In genomic region chr22:26446808-26447515, GRCh38 we compare ENCODE assay signal across 18 cellular contexts. TPM values are rescaled to one million over a fixed set of nuclear protein-coding genes. Genes with fewer than 3 reads are reported as not detected.
DNase-seq lines count a peak whose midpoint lies in the region; ATAC-seq and TF ChIP-seq lines count a peak whose summit lies in the region.
"Had no signal": no experiment of that assay in that cellular context is flagged by ENCODE, and none has a peak within 500 bp of the region (broad histone marks: within the 10 kb centered on the region; RNA-seq: fewer than 3 reads in every experiment).

No MANE protein-coding gene starts in this region.

- H3K4me3 Mint-ChIP-seq in activated naive CD4-positive, alpha-beta T cell treated with anti-CD3 and anti-CD28 coated beads, Interleukin-2, amount 50 U/mL, for 24 hours = no peak overlapping the region
- no peak overlapping the region for H3K4me3 Mint-ChIP-seq in activated naive CD4-positive, alpha-beta T cell treated with anti-CD3 and anti-CD28 coated beads for 36 hours
- no peak overlapping the region for H3K4me3 Mint-ChIP-seq in activated T-helper 17 cell treated with anti-CD3 and anti-CD28 coated beads, Interleukin-2, amount 50 U/mL, for 72 hours
- H3K4me3 Mint-ChIP-seq in Calu3 (ENCODE audit: low read depth, unreplicated experiment) = no peak overlapping the region
- H3K4me3 Mint-ChIP-seq: CD8-positive, alpha-beta memory T cell had no signal

- H3K27ac Mint-ChIP-seq in activated naive CD4-positive, alpha-beta T cell treated with anti-CD3 and anti-CD28 coated beads, Interleukin-2, amount 50 U/mL, for 24 hours = peak overlapping the region; percentile 32
- no peak overlapping the region for H3K27ac Mint-ChIP-seq in activated naive CD4-positive, alpha-beta T cell treated with anti-CD3 and anti-CD28 coated beads for 36 hours
- H3K27ac Mint-ChIP-seq in activated T-helper 17 cell treated with anti-CD3 and anti-CD28 coated beads, Interleukin-2, amount 50 U/mL, for 72 hours = peak overlapping the region; percentile 74
- H3K27ac Mint-ChIP-seq in Calu3 (ENCODE audit: unreplicated experiment) = no peak overlapping the region

- CTCF ChIA-PET in activated naive CD4-positive, alpha-beta T cell treated with anti-CD3 and anti-CD28 coated beads for 36 hours (lab: Charles Lee) = interaction anchor here (0.8 kb wide), 1 partner anchor 16 kb away, joined by 3 read pairs; no protein-coding TSS in a partner anchor
- CTCF ChIA-PET in Calu3 (lab: Charles Lee) = no interaction called here

- peak overlapping the region; percentile 73 for H3K27ac ChIP-seq in stomach smooth muscle (ENCODE audit: low read length)
- H3K27ac ChIP-seq: A549; BLaER1 treated with 17β-estradiol and CSF1 and Interleukin-3, amounts not matched to agents 10 nM and 100 nM; GM23248 had no signal

- H3K4me1 ChIP-seq in stomach smooth muscle (ENCODE audit: control insufficient read depth, insufficient read depth, low read length) = peaks cover 10% of the 10 kb centered on the region
- H3K4me1 ChIP-seq: A549 had no signal

- H3K27me3 Mint-ChIP-seq in activated naive CD4-positive, alpha-beta T cell treated with anti-CD3 and anti-CD28 coated beads, Interleukin-2, amount 50 U/mL, for 24 hours = no peaks in the 10 kb centered on the region
- H3K27me3 Mint-ChIP-seq in activated naive CD4-positive, alpha-beta T cell treated with anti-CD3 and anti-CD28 coated beads for 36 hours (ENCODE audit: low read depth) = no peaks in the 10 kb centered on the region
- no peaks in the 10 kb centered on the region for H3K27me3 Mint-ChIP-seq in activated T-helper 17 cell treated with anti-CD3 and anti-CD28 coated beads, Interleukin-2, amount 50 U/mL, for 72 hours
- no peaks in the 10 kb centered on the region for H3K27me3 Mint-ChIP-seq in Calu3 (ENCODE audit: unreplicated experiment)
- H3K27me3 Mint-ChIP-seq: CD8-positive, alpha-beta memory T cell had no signal

- peak overlapping the region in 1 of 2 donors; percentile 64 for H3K9ac ChIP-seq in stomach smooth muscle (ENCODE audit: low read length in 2 of 2)
- H3K9ac ChIP-seq: BLaER1 treated with 17β-estradiol and CSF1 and Interleukin-3, amounts not matched to agents 10 nM and 100 nM; GM23248 had no signal

- no peak for TF ChIP-seq CTCF in Calu3 (IDR thresholded peaks at IDR 0.05; ENCODE audit: unreplicated experiment)

- intact Hi-C loops in activated naive CD4-positive, alpha-beta T cell treated with anti-CD3 and anti-CD28 coated beads for 36 hours (cut with micrococcal nuclease) = no loop called here
- intact Hi-C loops in Calu3 (cut with micrococcal nuclease; ENCODE audit: unreplicated experiment) = no loop called here

- peak overlapping the region in 1 of 2 donors; percentile 54 for H3K4me3 ChIP-seq in stomach smooth muscle (ENCODE audit: low read length in 2 of 2)
- H3K4me3 ChIP-seq: A549; BLaER1 treated with 17β-estradiol and CSF1 and Interleukin-3, amounts not matched to agents 10 nM and 100 nM; GM12878; GM23248 had no signal

- H3K36me3 Mint-ChIP-seq in activated naive CD4-positive, alpha-beta T cell treated with anti-CD3 and anti-CD28 coated beads, Interleukin-2, amount 50 U/mL, for 24 hours = peaks cover 4% of the 10 kb centered on the region
- H3K36me3 Mint-ChIP-seq in activated naive CD4-positive, alpha-beta T cell treated with anti-CD3 and anti-CD28 coated beads for 36 hours (ENCODE audit: low read depth) = no peaks in the 10 kb centered on the region
- H3K36me3 Mint-ChIP-seq in activated T-helper 17 cell treated with anti-CD3 and anti-CD28 coated beads, Interleukin-2, amount 50 U/mL, for 72 hours (ENCODE audit: low read depth) = peaks cover 37% of the 10 kb centered on the region
- peaks cover 5% of the 10 kb centered on the region for H3K36me3 Mint-ChIP-seq in Calu3 (ENCODE audit: insufficient read depth, unreplicated experiment)

- BruUV-seq in Calu3 (replicated peaks; lab: Mats Ljungman, UMichigan) = no TSS peak

- ATAC-seq in activated T-helper 17 cell treated with anti-CD3 and anti-CD28 coated beads, Interleukin-2, amount 50 U/mL, for 72 hours (replicated peaks) = no peak
- ATAC-seq: A549, GM12878, HCT116 had no signal

- H3K27me3 ChIP-seq in stomach smooth muscle (ENCODE audit: control insufficient read depth in 1 of 2, insufficient read depth in 2 of 2, low read length in 2 of 2) = no peaks in the 10 kb centered on the region
- H3K27me3 ChIP-seq: BLaER1 treated with 17β-estradiol and CSF1 and Interleukin-3, amounts not matched to agents 10 nM and 100 nM had no signal

- H3K9me3 Mint-ChIP-seq in activated naive CD4-positive, alpha-beta T cell treated with anti-CD3 and anti-CD28 coated beads, Interleukin-2, amount 50 U/mL, for 24 hours = no peaks in the 10 kb centered on the region
- no peaks in the 10 kb centered on the region for H3K9me3 Mint-ChIP-seq in activated naive CD4-positive, alpha-beta T cell treated with anti-CD3 and anti-CD28 coated beads for 36 hours
- H3K9me3 Mint-ChIP-seq in activated T-helper 17 cell treated with anti-CD3 and anti-CD28 coated beads, Interleukin-2, amount 50 U/mL, for 72 hours = no peaks in the 10 kb centered on the region
- H3K9me3 Mint-ChIP-seq in Calu3 (ENCODE audit: low read depth, unreplicated experiment) = no peaks in the 10 kb centered on the region
- H3K9me3 Mint-ChIP-seq: CD8-positive, alpha-beta memory T cell had no signal

- H3K36me3 ChIP-seq in stomach smooth muscle (ENCODE audit: control insufficient read depth in 2 of 2, insufficient read depth in 2 of 2, low read length in 2 of 2) = peaks cover 9% of the 10 kb centered on the region in 2 donors

- no peaks in the 10 kb centered on the region for H3K9me3 ChIP-seq in stomach smooth muscle (ENCODE audit: control insufficient read depth in 2 of 2, low read length in 2 of 2)
- H3K9me3 ChIP-seq: A549; BLaER1 treated with 17β-estradiol and CSF1 and Interleukin-3, amounts not matched to agents 10 nM and 100 nM had no signal

- no peak for DNase-seq in activated naive CD4-positive, alpha-beta T cell treated with anti-CD3 and anti-CD28 coated beads for 36 hours
- DNase-seq in mesenteric fat pad (ENCODE audit: low spot score) = peak; percentile 82
- no peak for DNase-seq in Kasumi-1 (lab: John Stamatoyannopoulos, UW)
- DNase-seq in Calu3 = no peak
- no peak for DNase-seq in T1000 (lab: John Stamatoyannopoulos, UW)
- DNase-seq: CD8-positive, alpha-beta memory T cell; GDM1; GM23248; NCI-H1436; NCI-H2029; NCI-H774 had no signal

- no peaks in the 10 kb centered on the region for H3K4me1 Mint-ChIP-seq in activated naive CD4-positive, alpha-beta T cell treated with anti-CD3 and anti-CD28 coated beads, Interleukin-2, amount 50 U/mL, for 24 hours
- no peaks in the 10 kb centered on the region for H3K4me1 Mint-ChIP-seq in activated naive CD4-positive, alpha-beta T cell treated with anti-CD3 and anti-CD28 coated beads for 36 hours (ENCODE audit: low read depth)
- H3K4me1 Mint-ChIP-seq in activated T-helper 17 cell treated with anti-CD3 and anti-CD28 coated beads, Interleukin-2, amount 50 U/mL, for 72 hours = peaks cover 5% of the 10 kb centered on the region
- no peaks in the 10 kb centered on the region for H3K4me1 Mint-ChIP-seq in Calu3 (ENCODE audit: low read depth, unreplicated experiment)
- H3K4me1 Mint-ChIP-seq: CD8-positive, alpha-beta memory T cell had no signal

RNA-seq across cellular contexts. Expression of gene ASPHD2, which starts 17.9 kb away (rescaled TPM):
- total RNA-seq in activated naive CD4-positive, alpha-beta T cell treated with anti-CD3 and anti-CD28 coated beads for 36 hours = 1 to 10 TPM; 4.4 to 4.7 TPM
- 10 to 100 TPM; 13.2 to 20.2 TPM for total RNA-seq in activated T-helper 17 cell treated with anti-CD3 and anti-CD28 coated beads, Interleukin-2, amount 50 U/mL, for 72 hours
- total RNA-seq in mesenteric fat pad = 0.71 TPM
- 0.40 and 0.71 TPM in 2 replicates for total RNA-seq in Calu3 (2022)

RNA-seq across cellular contexts. Expression of gene HPS4, which starts 36.6 kb away (rescaled TPM):
- total RNA-seq in activated naive CD4-positive, alpha-beta T cell treated with anti-CD3 and anti-CD28 coated beads for 36 hours = 10 to 100 TPM; 48.0 to 51.5 TPM
- total RNA-seq in activated T-helper 17 cell treated with anti-CD3 and anti-CD28 coated beads, Interleukin-2, amount 50 U/mL, for 72 hours = 10 to 100 TPM; 36.4 to 56.3 TPM
- total RNA-seq in mesenteric fat pad (26.4 TPM), Calu3 (2022) (40.7 and 41.9 TPM in 2 replicates)

RNA-seq across cellular contexts. Expression of gene SRRD, which starts 36.7 kb away (rescaled TPM):
- 10 to 100 TPM; 20.8 to 21.6 TPM for total RNA-seq in activated naive CD4-positive, alpha-beta T cell treated with anti-CD3 and anti-CD28 coated beads for 36 hours
- total RNA-seq in activated T-helper 17 cell treated with anti-CD3 and anti-CD28 coated beads, Interleukin-2, amount 50 U/mL, for 72 hours = 10 to 100 TPM; 22.2 to 40.3 TPM
- total RNA-seq in mesenteric fat pad (16.3 TPM), Calu3 (2022) (22.8 and 25.6 TPM in 2 replicates)

Comparison
In these comparisons a context has a peak if more than half of its experiments do, and no peak if none do; other contexts are left out.
1. H3K27ac Mint-ChIP-seq: peak in activated naive CD4-positive, alpha-beta T cell treated with anti-CD3 and anti-CD28 coated beads, Interleukin-2, amount 50 U/mL, for 24 hours (single experiment) and activated T-helper 17 cell treated with anti-CD3 and anti-CD28 coated beads, Interleukin-2, amount 50 U/mL, for 72 hours (single experiment); none in activated naive CD4-positive, alpha-beta T cell treated with anti-CD3 and anti-CD28 coated beads for 36 hours (single experiment) and Calu3 (single experiment).